In genomic region chr18:36185901-36186460, GRCh38 we compare ENCODE assay signal across 12 cellular contexts. TPM values are rescaled to one million over a fixed set of nuclear protein-coding genes. Genes with fewer than 3 reads are reported as not detected.
DNase-seq lines count a peak whose midpoint lies in the region; ATAC-seq and TF ChIP-seq lines count a peak whose summit lies in the region.
"Had no signal": no experiment of that assay in that cellular context is flagged by ENCODE, and none has a peak within 500 bp of the region (broad histone marks: within the 10 kb centered on the region; RNA-seq: fewer than 3 reads in every experiment).

No MANE protein-coding gene starts in this region.

- no peak for TF ChIP-seq CTCF in WI38 (IDR thresholded peaks at IDR 0.05; ENCODE audit: low read depth, low read length)
- TF ChIP-seq CTCF in fibroblast of the aortic adventitia (IDR thresholded peaks at IDR 0.05; ENCODE audit: insufficient read depth, low read length): no peak

- no peak overlapping the region for H3K9ac ChIP-seq in rectal smooth muscle tissue (ENCODE audit: low read length)

- no peaks in the 10 kb centered on the region for H3K36me3 ChIP-seq in rectal smooth muscle tissue (ENCODE audit: control insufficient read depth, insufficient read depth, low read length)
- H3K36me3 ChIP-seq: tibial nerve had no signal

- no peak for DNase-seq in activated T-cell treated with anti-CD3 and anti-CD28 coated beads, Interleukin-2, amount 50 U/mL, for 24 hours
- DNase-seq in activated T-cell treated with anti-CD3 and anti-CD28 coated beads, Interleukin-2, amount 50 U/mL, for 1 hour: no peak
- DNase-seq in fibroblast of the aortic adventitia (ENCODE audit: low read depth) (no peak), hippocampal formation (lab: John Stamatoyannopoulos, UW) (no peak)
- DNase-seq: activated gamma-delta T cell treated with Interleukin-2 at 50 U/mL for 16 hours; effector memory CD4-positive, alpha-beta T cell; NCI-H2029 had no signal

- no peaks in the 10 kb centered on the region for H3K36me3 Mint-ChIP-seq in activated T-cell treated with anti-CD3 and anti-CD28 coated beads, Interleukin-2, amount 50 U/mL, for 24 hours (ENCODE audit: low read depth)

- H3K27me3 Mint-ChIP-seq in activated T-cell treated with anti-CD3 and anti-CD28 coated beads, Interleukin-2, amount 50 U/mL, for 24 hours: peaks cover 38% of the 10 kb centered on the region

- H3K4me3 ChIP-seq in WI38 (ENCODE audit: low read depth, low read length): peak overlapping the region; percentile 65
- peak overlapping the region; percentile 87 for H3K4me3 ChIP-seq in fibroblast of the aortic adventitia (ENCODE audit: low read depth, low read length)
- peak overlapping the region; percentile 77 for H3K4me3 ChIP-seq in rectal smooth muscle tissue (ENCODE audit: low read length)

- peak overlapping the region; percentile 78 for H3K4me3 Mint-ChIP-seq in activated T-cell treated with anti-CD3 and anti-CD28 coated beads, Interleukin-2, amount 50 U/mL, for 24 hours

- ATAC-seq in HG02798 (IDR thresholded peaks at IDR 0.05; ENCODE audit: poor library complexity, unreplicated experiment) (no peak), HG03045 (IDR thresholded peaks at IDR 0.05; ENCODE audit: unreplicated experiment) (no peak)

- H3K27ac Mint-ChIP-seq in activated T-cell treated with anti-CD3 and anti-CD28 coated beads, Interleukin-2, amount 50 U/mL, for 24 hours: no peak overlapping the region

- H3K9me3 Mint-ChIP-seq in activated T-cell treated with anti-CD3 and anti-CD28 coated beads, Interleukin-2, amount 50 U/mL, for 24 hours: no peaks in the 10 kb centered on the region

- peaks cover 2% of the 10 kb centered on the region for H3K4me1 ChIP-seq in rectal smooth muscle tissue (ENCODE audit: control insufficient read depth, insufficient read depth, low read length)

- no peaks in the 10 kb centered on the region for H3K27me3 ChIP-seq in rectal smooth muscle tissue (ENCODE audit: control insufficient read depth, insufficient read depth, low read length)
- H3K27me3 ChIP-seq: tibial nerve had no signal

- H3K27ac ChIP-seq in rectal smooth muscle tissue (ENCODE audit: low read depth, low read length): no peak overlapping the region

- H3K4me1 Mint-ChIP-seq in activated T-cell treated with anti-CD3 and anti-CD28 coated beads, Interleukin-2, amount 50 U/mL, for 24 hours (ENCODE audit: low read depth): peaks cover 15% of the 10 kb centered on the region

RNA-seq across cellular contexts. Expression of gene MOCOS, which starts 1.3 kb away (rescaled TPM):
- total RNA-seq in fibroblast of the aortic adventitia (ENCODE audit: low replicate concordance): 3.5 and 13.1 TPM in 2 replicates

RNA-seq across cellular contexts. Expression of gene ELP2, which starts 56.3 kb away (rescaled TPM):
- 83.3 and 119 TPM in 2 replicates for total RNA-seq in fibroblast of the aortic adventitia (ENCODE audit: low replicate concordance)

RNA-seq across cellular contexts. Expression of gene SLC39A6, which starts 56.8 kb away (rescaled TPM):
- total RNA-seq in fibroblast of the aortic adventitia (ENCODE audit: low replicate concordance): 85.2 and 88.6 TPM in 2 replicates
